ENCODE assay signal across 8 cellular contexts in genomic region chr11:10900686-10901415, GRCh38. TPM values are rescaled to one million over a fixed set of nuclear protein-coding genes. Genes with fewer than 3 reads are reported as not detected.
DNase-seq lines count a peak whose midpoint lies in the region; ATAC-seq and TF ChIP-seq lines count a peak whose summit lies in the region.

No MANE protein-coding gene starts in this region.

- H3K27ac ChIP-seq in PC-3 (ENCODE audit: low read length) (peak overlapping the region; percentile 99), epithelial cell of prostate (peak overlapping the region; percentile 100)

- POLR2A ChIA-PET in PC-3 (lab: Charles Lee; ENCODE audit: unreplicated experiment): interaction anchor here (0.6 to 2.6 kb wide), 8 partner anchors 25 to 128 kb away, joined by 3 to 25 read pairs (median 12); partner anchors contain the start of genes EIF4G2 and ZBED5

- H3K27ac Mint-ChIP-seq in osteocyte (ENCODE audit: unreplicated experiment): peak overlapping the region; percentile 95

- no peaks in the 10 kb centered on the region for H3K36me3 Mint-ChIP-seq in osteocyte (ENCODE audit: unreplicated experiment)

- intact Hi-C loops in PC-3 (cut with micrococcal nuclease): loop anchor here (1.0 kb wide), 3 partner anchors 26 to 92 kb away; no protein-coding TSS in a partner anchor

- BruUV-seq in PC-3 (replicated peaks; lab: Mats Ljungman, UMichigan): no TSS peak

- ATAC-seq in PC-3: peak; percentile 30
- ATAC-seq in HG02798 (IDR thresholded peaks at IDR 0.05; ENCODE audit: poor library complexity, unreplicated experiment): no peak
- no peak for ATAC-seq in GM19035 (IDR thresholded peaks at IDR 0.05; ENCODE audit: unreplicated experiment)

- peak overlapping the region; percentile 92 for H3K4me2 ChIP-seq in PC-3 (ENCODE audit: low read length)

- peak overlapping the region; percentile 96 for H3K9ac ChIP-seq in PC-3 (ENCODE audit: low read length)

- H3K9me2 ChIP-seq in PC-3 (replicated peaks; ENCODE audit: low read length): no peaks in the 10 kb centered on the region

- H3F3A ChIP-seq in PC-3 (ENCODE audit: low read length, unreplicated experiment): peaks cover 19% of the 10 kb centered on the region

- H3K36me3 ChIP-seq in PC-3 (ENCODE audit: low read depth, low read length): no peaks in the 10 kb centered on the region

- no peaks in the 10 kb centered on the region for H4K20me1 ChIP-seq in PC-3 (ENCODE audit: low read length)

- H3K4me3 ChIP-seq in PC-3 (ENCODE audit: low read length): peak overlapping the region; percentile 61

- H3K4me3 Mint-ChIP-seq in osteocyte (ENCODE audit: unreplicated experiment): peak overlapping the region; percentile 30

- no peak for TF ChIP-seq CTCF in PC-3 (conservative IDR thresholded peaks at IDR 0.05; ENCODE audit: low read depth, low read length)
- no peak for TF ChIP-seq CTCF in osteocyte (IDR thresholded peaks at IDR 0.05)

- CTCF ChIA-PET in PC-3 (lab: Charles Lee): interaction anchor here (0.6 to 1.6 kb wide), 4 partner anchors 27 to 733 kb away, joined by 4 to 7 read pairs (median 6); partner anchors contain the start of gene EIF4G2

- H3K27me3 Mint-ChIP-seq in osteocyte (ENCODE audit: unreplicated experiment): no peaks in the 10 kb centered on the region

- no peak overlapping the region for H2AFZ ChIP-seq in PC-3 (ENCODE audit: low read length)

- no peaks in the 10 kb centered on the region for H3K9me3 Mint-ChIP-seq in osteocyte (ENCODE audit: unreplicated experiment)

- H3K27me3 ChIP-seq in PC-3 (ENCODE audit: low read length): no peaks in the 10 kb centered on the region

- peaks cover 44% of the 10 kb centered on the region for H3K4me1 ChIP-seq in PC-3 (ENCODE audit: insufficient read depth, low read length)

- no peaks in the 10 kb centered on the region for H3K9me3 ChIP-seq in PC-3 (ENCODE audit: low read length)

- H3K79me2 ChIP-seq in PC-3 (ENCODE audit: low read length): no peaks in the 10 kb centered on the region; the same call in 1 of the 2 replicates

- DNase-seq in DMS 273 (lab: John Stamatoyannopoulos, UW; ENCODE audit: unreplicated experiment) (peak; percentile 49), PC-3 (peak; percentile 64), epithelial cell of prostate (ENCODE audit: low read depth, low spot score) (peak; percentile 60), osteocyte (ENCODE audit: extremely low spot score, unreplicated experiment) (no peak), NCI-H2171 treated with DMSO at 0.1 percent for 48 hours (lab: John Stamatoyannopoulos, UW) (no peak), NCI-H1048 (lab: John Stamatoyannopoulos, UW) (no peak)

- H3K4me1 Mint-ChIP-seq in osteocyte (ENCODE audit: unreplicated experiment): peaks cover 49% of the 10 kb centered on the region

RNA-seq across cellular contexts. Expression of gene ZBED5, which starts 43.0 kb away (rescaled TPM):
- total RNA-seq in PC-3 (2014; rRNA removed) (19.5 and 21.0 TPM in 2 replicates), osteocyte (48.0 and 48.6 TPM in 2 replicates)

Comparison
In these comparisons a context has a peak if more than half of its experiments do, and no peak if none do; other contexts are left out.
1. DNase-seq: peak in DMS 273 (single experiment), PC-3 (single experiment) and epithelial cell of prostate (single experiment); none in osteocyte (single experiment), NCI-H2171 treated with DMSO at 0.1 percent for 48 hours (single experiment) and NCI-H1048 (single experiment).